Comparison of ENCODE assay signal across 14 cellular contexts in genomic region chrX:100625985-100626491, GRCh38. TPM values are rescaled to one million over a fixed set of nuclear protein-coding genes. Genes with fewer than 3 reads are reported as not detected.
DNase-seq lines count a peak whose midpoint lies in the region; ATAC-seq and TF ChIP-seq lines count a peak whose summit lies in the region.
"Had no signal": no experiment of that assay in that cellular context is flagged by ENCODE, and none has a peak within 500 bp of the region (broad histone marks: within the 10 kb centered on the region; RNA-seq: fewer than 3 reads in every experiment).

No MANE protein-coding gene starts in this region.

- peaks cover 18% of the 10 kb centered on the region for H3K36me3 Mint-ChIP-seq in osteocyte (ENCODE audit: unreplicated experiment)

- no peak overlapping the region for H3K27ac Mint-ChIP-seq in osteocyte (ENCODE audit: unreplicated experiment)

- H3K27me3 Mint-ChIP-seq in osteocyte (ENCODE audit: unreplicated experiment) = no peaks in the 10 kb centered on the region

- no peaks in the 10 kb centered on the region for H3K9me3 Mint-ChIP-seq in osteocyte (ENCODE audit: unreplicated experiment)

- H3K9me3 ChIP-seq in DND-41 (ENCODE audit: insufficient read depth, low read length, severe bottlenecking) (no peaks in the 10 kb centered on the region), gastroesophageal sphincter (no peaks in the 10 kb centered on the region)
- H3K9me3 ChIP-seq: esophagus muscularis mucosa, neutrophil had no signal

- H3K27me3 ChIP-seq in DND-41 (ENCODE audit: insufficient read depth, low read length, poor library complexity) (no peaks in the 10 kb centered on the region), gastroesophageal sphincter (no peaks in the 10 kb centered on the region)
- H3K27me3 ChIP-seq: esophagus muscularis mucosa had no signal

- DNase-seq in DND-41 (peak; percentile 4), RPMI7951 (ENCODE audit: low read depth) (peak; percentile 21), osteocyte (ENCODE audit: extremely low spot score, unreplicated experiment) (no peak), foreskin melanocyte (no peak)
- no peak for DNase-seq in activated CD4-positive, alpha-beta T cell treated with anti-CD3 and anti-CD28 coated beads for 48 hours
- DNase-seq: DMS153, NCI-H1436 treated with DMSO at 0.1 percent for 48 hours had no signal

- no peak overlapping the region for H2AFZ ChIP-seq in DND-41 (ENCODE audit: low read depth, low read length)

- 60 to 69% methylated on average over 4 to 5 of the region's 5 CpGs for WGBS in gastroesophageal sphincter (ENCODE audit: low coverage in 1 of 2), 2 donors

- TF ChIP-seq EP300 in gastroesophageal sphincter (IDR thresholded peaks at IDR 0.05) = no peak

- TF ChIP-seq POLR2A in gastroesophageal sphincter (IDR thresholded peaks at IDR 0.05) = no peak

- ATAC-seq in DND-41 (ENCODE audit: insufficient read depth, low read depth) (peak; percentile 58; the same call in 1 of the 3 replicates), GM19324 (IDR thresholded peaks at IDR 0.05; ENCODE audit: low FRiP score, unreplicated experiment) (peak; percentile 88), HG03045 (IDR thresholded peaks at IDR 0.05; ENCODE audit: unreplicated experiment) (peak; percentile 96), gastroesophageal sphincter (no peak)

- H3K36me3 ChIP-seq in DND-41 (ENCODE audit: insufficient read depth, low read length) (no peaks in the 10 kb centered on the region), gastroesophageal sphincter (no peaks in the 10 kb centered on the region)
- H3K36me3 ChIP-seq: neutrophil had no signal

- H3K27ac ChIP-seq in DND-41 (ENCODE audit: low read length) = no peak overlapping the region
- no peak overlapping the region for H3K27ac ChIP-seq in gastroesophageal sphincter
- H3K27ac ChIP-seq: esophagus muscularis mucosa, neutrophil had no signal

- H3K4me3 ChIP-seq in DND-41 (ENCODE audit: low read depth in 1 of 2, low read length in 2 of 2) (no peak overlapping the region), gastroesophageal sphincter (no peak overlapping the region)
- H3K4me3 ChIP-seq: esophagus muscularis mucosa had no signal

- H3K9ac ChIP-seq in DND-41 (ENCODE audit: low read depth, low read length) = no peak overlapping the region

- TF ChIP-seq CTCF in DND-41 (IDR thresholded peaks at IDR 0.05; ENCODE audit: borderline replicate concordance, extremely low read depth, low read length, poor library complexity, severe bottlenecking) (no peak), osteocyte (IDR thresholded peaks at IDR 0.05) (no peak), gastroesophageal sphincter (IDR thresholded peaks at IDR 0.05) (no peak)

- peaks cover 2% of the 10 kb centered on the region for H3K4me1 Mint-ChIP-seq in osteocyte (ENCODE audit: unreplicated experiment)

- no peaks in the 10 kb centered on the region for H4K20me1 ChIP-seq in DND-41 (ENCODE audit: insufficient read depth, low read length)

- H3K4me1 ChIP-seq in DND-41 (ENCODE audit: insufficient read depth, low read length) (peaks cover 13% of the 10 kb centered on the region), gastroesophageal sphincter (no peaks in the 10 kb centered on the region)
- H3K4me1 ChIP-seq: esophagus muscularis mucosa had no signal

- H3K79me2 ChIP-seq in DND-41 (ENCODE audit: insufficient read depth, low read length) = no peaks in the 10 kb centered on the region

- no peak overlapping the region for H3K4me2 ChIP-seq in DND-41 (ENCODE audit: insufficient read depth, low read length)

- no peak overlapping the region for H3K4me3 Mint-ChIP-seq in osteocyte (ENCODE audit: unreplicated experiment)

RNA-seq across cellular contexts. Expression of gene TSPAN6, which starts 10.6 kb away (rescaled TPM):
- total RNA-seq in RPMI7951 (2014; rRNA removed; shearing (Covaris generic)) = 19.7 and 24.2 TPM in 2 replicates
- 49.3 and 50.8 TPM in 2 replicates for total RNA-seq in osteocyte
- total RNA-seq in gastroesophageal sphincter = 10 to 100 TPM in 2 of 4 donors, 1 to 10 TPM in 2; 6.4 to 16.2 (median 8.5) TPM

RNA-seq across cellular contexts. Expression of gene SRPX2, which starts 18.0 kb away (rescaled TPM):
- total RNA-seq in RPMI7951 (2014; rRNA removed; shearing (Covaris generic)) = 7.7 and 11.0 TPM in 2 replicates
- total RNA-seq in osteocyte (42.8 and 47.9 TPM in 2 replicates), gastroesophageal sphincter (10 to 100 TPM; 24.7 to 52.1 (median 39.7) TPM)
- total RNA-seq: activated CD8-positive, alpha-beta memory T cell treated with anti-CD3 and anti-CD28 coated beads for 36 hours had no signal

RNA-seq across cellular contexts. Expression of gene TNMD, which starts 41.3 kb away (rescaled TPM):
- not detected in 2 replicates for total RNA-seq in RPMI7951 (2014; rRNA removed; shearing (Covaris generic))
- total RNA-seq in osteocyte (not detected in 2 replicates), gastroesophageal sphincter (not detected)
- total RNA-seq: activated CD8-positive, alpha-beta memory T cell treated with anti-CD3 and anti-CD28 coated beads for 36 hours; temporal lobe had no signal

Comparison
In these comparisons a context has a peak if more than half of its experiments do, and no peak if none do; other contexts are left out.
1. DNase-seq: peak in DND-41 (single experiment) and RPMI7951 (single experiment); none in osteocyte (single experiment), foreskin melanocyte (single experiment) and activated CD4-positive, alpha-beta T cell treated with anti-CD3 and anti-CD28 coated beads for 48 hours (single experiment).